6 cellular contexts compared by ENCODE assay signal in the genomic region with DNA sequence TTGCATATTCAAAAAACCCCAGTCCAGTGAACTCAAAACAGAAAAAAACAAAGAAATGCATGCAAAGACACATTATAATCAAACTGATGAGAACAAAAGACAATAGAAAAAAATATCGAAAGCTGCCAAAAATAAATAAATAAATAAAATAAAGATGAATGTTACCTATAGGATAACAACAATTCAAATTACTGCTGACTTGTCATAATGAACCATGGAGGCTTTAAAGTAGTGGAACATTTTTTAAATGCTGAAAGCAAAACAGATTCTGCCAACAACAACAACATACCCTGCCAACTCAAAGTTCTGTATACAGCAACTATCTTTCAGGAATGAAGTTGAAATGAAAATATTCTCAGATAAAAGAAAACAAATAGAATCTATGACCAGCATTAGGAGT.
"Had no signal": no experiment of that assay in that cellular context is flagged by ENCODE, and none has a peak within 500 bp of the region (broad histone marks: within the 10 kb centered on the region; RNA-seq: fewer than 3 reads in every experiment).

No MANE protein-coding gene starts in this region.

- DNase-seq: Karpas-422, KBM-7, KG1 had no signal

- H3K27ac ChIP-seq: HL-60, KMS-11 had no signal

- H3K9ac ChIP-seq: KMS-11 had no signal

- H3K4me2 ChIP-seq: KMS-11 had no signal

- FAIRE-seq: HTR-8/SVneo had no signal
